8 cellular contexts compared by ENCODE assay signal in genomic region chr10:72320676-72321247, GRCh38.
DNase-seq lines count a peak whose midpoint lies in the region; ATAC-seq lines count a peak whose summit lies in the region.

No MANE protein-coding gene starts in this region.

- no peak overlapping the region for H3K27ac ChIP-seq in iPS-20b (ENCODE audit: low read length)

- peak; percentile 87 for DNase-seq in activated effector memory CD4-positive, alpha-beta T cell treated with anti-CD3 and anti-CD28 coated beads, Interleukin-2, amount 50 U/mL, for 16 hours
- DNase-seq in activated effector memory CD4-positive, alpha-beta T cell treated with Interleukin-2 at 50 U/mL for 16 hours, result no peak
- DNase-seq in NAMALWA (ENCODE audit: low spot score) (peak; percentile 95), SW480 (ENCODE audit: low spot score) (peak; percentile 100), astrocyte of the hippocampus (ENCODE audit: low read depth, low spot score) (peak; percentile 82), smooth muscle cell of the brain vasculature (ENCODE audit: low read depth, low spot score) (peak; percentile 93)

- no peaks in the 10 kb centered on the region for H3K36me3 ChIP-seq in iPS-20b (ENCODE audit: insufficient read depth, low read depth, low read length)

- no peak overlapping the region for H3K4me3 ChIP-seq in iPS-20b (ENCODE audit: low read length)

- peaks cover 21% of the 10 kb centered on the region for H3K4me1 ChIP-seq in iPS-20b (ENCODE audit: insufficient read depth, low read length)

- H3K27me3 ChIP-seq in iPS-20b (ENCODE audit: insufficient read depth, low read length), result 0 out of 2 replicates have a peak, but pooled peaks cover 11% of the 10 kb centered on the region

- peak overlapping the region; percentile 62; the same call in 1 of the 2 replicates for H3K9ac ChIP-seq in iPS-20b (ENCODE audit: low read depth, low read length)

- H3K9me3 ChIP-seq in iPS-20b (ENCODE audit: insufficient read depth, low read depth, low read length), result no peaks in the 10 kb centered on the region

- ATAC-seq in HG02678 (IDR thresholded peaks at IDR 0.05; ENCODE audit: unreplicated experiment), result peak; percentile 58
